In the genomic region with DNA sequence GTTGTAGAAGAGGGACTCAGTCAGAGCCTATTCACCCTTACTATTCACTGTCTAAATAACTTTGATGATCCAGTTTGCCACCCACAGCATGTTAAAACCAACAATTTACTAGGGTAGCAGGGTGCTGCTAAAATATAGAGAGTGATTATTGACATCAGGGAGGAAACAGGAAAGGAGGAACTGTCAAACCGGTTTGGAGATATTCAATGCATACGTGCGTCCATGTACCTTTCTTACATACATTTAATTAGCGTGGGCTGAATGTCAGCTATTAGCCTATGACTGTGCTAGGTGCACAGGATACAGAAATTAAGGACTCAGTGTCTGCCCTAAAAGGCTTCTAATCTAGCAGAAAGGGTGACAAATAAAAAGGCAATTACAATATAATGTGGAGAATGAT, we compare ENCODE assay signal across 17 cellular contexts. TPM values are rescaled to one million over a fixed set of nuclear protein-coding genes. Genes with fewer than 3 reads are reported as not detected.
DNase-seq lines count a peak whose midpoint lies in the region; ATAC-seq, FAIRE-seq and TF ChIP-seq lines count a peak whose summit lies in the region.
"Had no signal": no experiment of that assay in that cellular context is flagged by ENCODE, and none has a peak within 500 bp of the region (broad histone marks: within the 10 kb centered on the region; RNA-seq: fewer than 3 reads in every experiment).

No MANE protein-coding gene starts in this region.

- no peaks in the 10 kb centered on the region for H3K27me3 ChIP-seq in bronchial epithelial cell (ENCODE audit: control insufficient read depth, insufficient read depth, low read length)

- peaks cover 46% of the 10 kb centered on the region for H3K27me3 Mint-ChIP-seq in neural crest cell (ENCODE audit: low read depth)

- H3K36me3 Mint-ChIP-seq in neural crest cell (ENCODE audit: low read depth), result no peaks in the 10 kb centered on the region

- TF ChIP-seq CTCF in bronchial epithelial cell (IDR thresholded peaks at IDR 0.05; ENCODE audit: insufficient read depth, low read length, severe bottlenecking) (no peak), neural crest cell (conservative IDR thresholded peaks at IDR 0.05) (no peak)

- DNase-seq in DMS53 treated with DMSO at 0.1 percent for 48 hours (lab: John Stamatoyannopoulos, UW; ENCODE audit: unreplicated experiment), result peak; percentile 56
- DNase-seq in NCI-H2081 treated with DMSO at 0.1 percent for 48 hours (lab: John Stamatoyannopoulos, UW), result peak; percentile 51
- DNase-seq in bronchial epithelial cell (ENCODE audit: low read depth), result peak; percentile 52
- no peak for DNase-seq in neural crest cell (ENCODE audit: low read depth, low spot score)
- DNase-seq in activated CD4-positive, alpha-beta T cell treated with anti-CD3 and anti-CD28 coated beads, Interleukin-2, amount 50 U/mL, for 1 hour, result no peak
- no peak for DNase-seq in stimulated activated CD4-positive, alpha-beta T cell treated with anti-CD3 and anti-CD28 coated beads, Interleukin-2, amount 100 ng/mL, for 24 hours
- DNase-seq in mucosa of gallbladder (ENCODE audit: low spot score), result no peak
- DNase-seq: DMS79 treated with DMSO at 0.1 percent for 48 hours, HCEC 1CT, MV-4-11, NCI-H1436, NCI-H2107, NCI-H2227 treated with DMSO at 0.1 percent for 48 hours, NCI-H774 had no signal

- peak overlapping the region; percentile 38 for H3K4me3 Mint-ChIP-seq in neural crest cell

- no peaks in the 10 kb centered on the region for H3K36me3 ChIP-seq in bronchial epithelial cell (ENCODE audit: control insufficient read depth, insufficient read depth, low read length)

- no peaks in the 10 kb centered on the region for H3K9me3 Mint-ChIP-seq in neural crest cell

- ATAC-seq in HG03442 (IDR thresholded peaks at IDR 0.05; ENCODE audit: unreplicated experiment), result no peak
- ATAC-seq: K562 had no signal

- FAIRE-seq in bronchial epithelial cell (lab: Jason Lieb, UNC), result peak; percentile 36
- FAIRE-seq: K562 had no signal

- H3K4me1 Mint-ChIP-seq in neural crest cell, result peaks cover 20% of the 10 kb centered on the region

- no peak overlapping the region for H3K4me3 ChIP-seq in bronchial epithelial cell (ENCODE audit: low read depth, low read length)
- H3K4me3 ChIP-seq: K562 had no signal

- H3K27ac Mint-ChIP-seq in neural crest cell (ENCODE audit: unreplicated experiment), result no peak overlapping the region

RNA-seq across cellular contexts. Expression of a gene that starts 57.2 kb away (rescaled TPM):
- total RNA-seq in bronchial epithelial cell (4.5 and 10.5 TPM in 2 replicates), neural crest cell (not detected in 2 replicates), mucosa of gallbladder (15.1 TPM)
- total RNA-seq: G401, K562 had no signal

Comparison
In these comparisons a context has a peak if more than half of its experiments do, and no peak if none do; other contexts are left out.
1. DNase-seq: peak in DMS53 treated with DMSO at 0.1 percent for 48 hours (single experiment), NCI-H2081 treated with DMSO at 0.1 percent for 48 hours (single experiment) and bronchial epithelial cell (single experiment); none in neural crest cell (single experiment), activated CD4-positive, alpha-beta T cell treated with anti-CD3 and anti-CD28 coated beads, Interleukin-2, amount 50 U/mL, for 1 hour (single experiment), stimulated activated CD4-positive, alpha-beta T cell treated with anti-CD3 and anti-CD28 coated beads, Interleukin-2, amount 100 ng/mL, for 24 hours (0 of 2) and mucosa of gallbladder (single experiment).